ENCODE assay signal across 8 cellular contexts in genomic region chr22:37427711-37428635, GRCh38. TPM values are rescaled to one million over a fixed set of nuclear protein-coding genes. Genes with fewer than 3 reads are reported as not detected.
A peak's percentile ranks its signal among the peaks of the same experiment; 100 is the strongest.
DNase-seq lines count a peak whose midpoint lies in the region; ATAC-seq and TF ChIP-seq lines count a peak whose summit lies in the region.

No MANE protein-coding gene starts in this region.

- intact Hi-C loops in left ventricle myocardium superior (cut with micrococcal nuclease), result no loop called here
- intact Hi-C loops in cardiac septum (cut with DNase I), result loop anchor here (2.0 kb wide), 1 partner anchor 111 kb away; no protein-coding TSS in a partner anchor
- intact Hi-C loops in aorta (cut with DNase I), result no loop called here

- peak overlapping the region; percentile 22 to 51 for H3K4me3 ChIP-seq in cardiac fibroblast (replicated peaks in 1 of 2; ENCODE audit: low read depth in 2 of 2, low read length in 2 of 2)
- H3K4me3 ChIP-seq in mesodermal cell (ENCODE audit: extremely low read depth, insufficient read depth, low read length, poor library complexity, severe bottlenecking), result peak overlapping the region; percentile 39
- H3K4me3 ChIP-seq in aorta (ENCODE audit: low read length in 2 of 2), result peak overlapping the region; percentile 8 to 20

- H3K27me3 ChIP-seq in aorta (ENCODE audit: control insufficient read depth in 1 of 2, insufficient read depth in 2 of 2, low read length in 1 of 2), result peaks cover 0 to 4% of the 10 kb centered on the region in 2 donors

- DNase-seq in left ventricle myocardium superior (peak; percentile 5), cardiac septum (ENCODE audit: low spot score) (no peak), cardiac fibroblast (ENCODE audit: low read depth in 2 of 2) (no peak), aorta (no peak), NCI-H446 (lab: John Stamatoyannopoulos, UW) (no peak)

- H3K4me1 ChIP-seq in mesodermal cell (ENCODE audit: control insufficient read depth, insufficient read depth, low read length, poor library complexity, severe bottlenecking) (peaks cover 15% of the 10 kb centered on the region), aorta (ENCODE audit: control insufficient read depth in 1 of 2, insufficient read depth in 2 of 2, low read length in 2 of 2) (no peaks in the 10 kb centered on the region)

- H3K9me3 ChIP-seq in mesodermal cell (ENCODE audit: control insufficient read depth, low read length) (peaks cover 7% of the 10 kb centered on the region), aorta (ENCODE audit: control insufficient read depth, low read length) (peaks cover 2% of the 10 kb centered on the region)

- no peak for ATAC-seq in left ventricle myocardium superior
- no peak for ATAC-seq in aorta (ENCODE audit: low FRiP score)
- ATAC-seq in GM18519 (IDR thresholded peaks at IDR 0.05; ENCODE audit: low FRiP score, unreplicated experiment), result no peak
- ATAC-seq in GM19328 (IDR thresholded peaks at IDR 0.05; ENCODE audit: unreplicated experiment), result no peak

- H3K36me3 ChIP-seq in mesodermal cell (ENCODE audit: control insufficient read depth, insufficient read depth, low read length) (no peaks in the 10 kb centered on the region), aorta (ENCODE audit: control insufficient read depth in 1 of 2, insufficient read depth in 2 of 2, low read length in 1 of 2) (no peaks in the 10 kb centered on the region)

- no peak for TF ChIP-seq CTCF in cardiac fibroblast (IDR thresholded peaks at IDR 0.05; ENCODE audit: low read depth, low read length)

- H3K27ac ChIP-seq in mesodermal cell (ENCODE audit: low read depth, low read length, severe bottlenecking), result no peak overlapping the region
- H3K27ac ChIP-seq in aorta (ENCODE audit: low read depth in 1 of 2, low read length in 2 of 2), result no peak overlapping the region

- WGBS in mesodermal cell (ENCODE audit: insufficient coverage in 2 of 2), 2 experiments, result 22% methylated on average over 53 to 54 of the region's 59 CpGs
- 14 to 16% methylated on average over 52 to 59 of the region's 59 CpGs for WGBS in aorta, 2 donors

RNA-seq across cellular contexts. Expression of gene ELFN2, which starts 0.7 kb away (rescaled TPM):
- total RNA-seq in left ventricle myocardium superior (0.05 TPM), cardiac septum (0.03 TPM), aorta (under 1 TPM; 0.06 to 0.24 TPM)
- polyA plus RNA-seq in mesodermal cell (2013, experiment 1 of 2), result 0.22 TPM
- polyA plus RNA-seq in mesodermal cell (2013, experiment 2 of 2), result 0.15 TPM
- not detected for polyA plus RNA-seq in aorta

RNA-seq across cellular contexts. Expression of gene MFNG, which starts 58.2 kb away (rescaled TPM):
- total RNA-seq in left ventricle myocardium superior, result 13.9 TPM
- 5.3 TPM for total RNA-seq in cardiac septum
- 1.4 TPM for polyA plus RNA-seq in mesodermal cell (2013, experiment 1 of 2)
- polyA plus RNA-seq in mesodermal cell (2013, experiment 2 of 2), result 0.76 TPM
- total RNA-seq in aorta, result 10 to 100 TPM; 22.8 to 35.4 TPM
- 10 to 100 TPM in 1 of 2 donors, 1 to 10 TPM in 1; 6.7 to 12.0 TPM for polyA plus RNA-seq in aorta
